Comparison of ENCODE assay signal across 8 cellular contexts in genomic region chr2:100563407-100564247, GRCh38. TPM values are rescaled to one million over a fixed set of nuclear protein-coding genes. Genes with fewer than 3 reads are reported as not detected.
DNase-seq lines count a peak whose midpoint lies in the region; ATAC-seq, FAIRE-seq and TF ChIP-seq lines count a peak whose summit lies in the region.

No MANE protein-coding gene starts in this region.

- FAIRE-seq in GM12878 (lab: Jason Lieb, UNC): no peak

- H3K36me3 ChIP-seq in cardiac muscle cell (peaks cover 3% of the 10 kb centered on the region), GM12878 (ENCODE audit: control insufficient read depth in 2 of 2, insufficient read depth in 2 of 2, low read length in 1 of 2) (peaks cover 0 to 7% of the 10 kb centered on the region in 2 experiments; a peak in 1 of 4 replicates), left lung (peaks cover 0 to 22% of the 10 kb centered on the region in 2 donors), transverse colon (peaks cover 0 to 16% (median under 1%) of the 10 kb centered on the region in 4 donors)

- peak overlapping the region; percentile 65 for H3K4me3 ChIP-seq in cardiac muscle cell
- peak overlapping the region; percentile 88 for H3K4me3 ChIP-seq in GM12878
- peak overlapping the region; percentile 84 for H3K4me3 ChIP-seq in left lung
- H3K4me3 ChIP-seq in transverse colon: peak overlapping the region; percentile 63 to 73 (median 66)

- H3K9me3 ChIP-seq in cardiac muscle cell (ENCODE audit: low read depth) (no peaks in the 10 kb centered on the region), GM12878 (replicated peaks; ENCODE audit: control insufficient read depth, insufficient read depth, low read length) (no peaks in the 10 kb centered on the region), left lung (no peaks in the 10 kb centered on the region), transverse colon (no peaks in the 10 kb centered on the region)

- TF ChIP-seq POLR2A in GM12878 (IDR thresholded peaks at IDR 0.05; ENCODE audit: low read depth, low read length): no peak
- no peak for TF ChIP-seq POLR2A in transverse colon (IDR thresholded peaks at IDR 0.05)

- BruUV-seq in GM12878 (replicated peaks; lab: Mats Ljungman, UMichigan): no TSS peak

- H2AFZ ChIP-seq in GM12878 (ENCODE audit: control insufficient read depth, low read depth, low read length): peak overlapping the region; percentile 96

- H3K27ac ChIP-seq in cardiac muscle cell: peak overlapping the region; percentile 97
- peak overlapping the region; percentile 92 for H3K27ac ChIP-seq in GM12878 (ENCODE audit: control insufficient read depth, insufficient read depth)
- peak overlapping the region; percentile 94 to 97 for H3K27ac ChIP-seq in left lung
- H3K27ac ChIP-seq in transverse colon: peak overlapping the region; percentile 94 to 96 (median 95)

- in situ Hi-C loops in GM12878 (cut with MboI): no loop called here
- in situ Hi-C loops in transverse colon (cut with MboI; ENCODE audit: low pct_ligation_motif_present in 1 of 4, low pct_unique_long_range_greater_than_20kb in 1 of 4, low sequenced_read_pairs in 3 of 4): no loop called here

- WGBS in GM12878 (ENCODE audit: insufficient coverage, insufficient replicate concordance, low lambda C conversion rate, missing lambda C conversion rate): 10% methylated on average over 24 of the region's 24 CpGs
- 2 to 16% methylated on average over 7 to 24 of the region's 24 CpGs for WGBS in transverse colon (ENCODE audit: low coverage in 1 of 2), 2 donors

- no peak for TF ChIP-seq RAD21 in GM12878 (IDR thresholded peaks at IDR 0.05; ENCODE audit: insufficient read depth, low read depth, low read length)

- H3K79me2 ChIP-seq in GM12878 (ENCODE audit: control insufficient read depth, insufficient read depth, low read length): peaks cover 12% of the 10 kb centered on the region

- POLR2A ChIA-PET in GM12878 (lab: Charles Lee): interaction anchor here (0.6 to 2.1 kb wide), 7 partner anchors 12 to 439 kb away, joined by 3 to 11 read pairs (median 3); partner anchors contain the start of gene RPL31

- SMC1A ChIA-PET in GM12878 (lab: Charles Lee; ENCODE audit: uncharacterized antibody, unreplicated experiment): interaction anchor here (0.7 to 1.2 kb wide), 6 partner anchors 17 to 449 kb away, joined by 3 to 8 read pairs (median 4); no protein-coding TSS in a partner anchor

- peak overlapping the region; percentile 99 for H3K9ac ChIP-seq in GM12878 (ENCODE audit: control insufficient read depth, insufficient read depth, low read length)

- no peaks in the 10 kb centered on the region for H3K27me3 ChIP-seq in cardiac muscle cell
- no peaks in the 10 kb centered on the region for H3K27me3 ChIP-seq in GM12878 (replicated peaks in 1 of 2; ENCODE audit: control insufficient read depth in 2 of 2, insufficient read depth in 2 of 2, low read length in 1 of 2)
- H3K27me3 ChIP-seq in left lung: no peaks in the 10 kb centered on the region
- H3K27me3 ChIP-seq in transverse colon: no peaks in the 10 kb centered on the region

- RAD21 ChIA-PET in GM12878 (lab: Charles Lee; ENCODE audit: unreplicated experiment): interaction anchor here (0.7 to 1.7 kb wide), 7 partner anchors 17 to 440 kb away, joined by 3 to 6 read pairs (median 3); partner anchors contain the start of gene RPL31

- peak overlapping the region; percentile 92 for H3K4me2 ChIP-seq in GM12878 (ENCODE audit: control insufficient read depth, insufficient read depth)

- no peak for DNase-seq in cardiac muscle cell (ENCODE audit: low read depth in 1 of 2, low spot score in 1 of 2)
- DNase-seq in Right ventricle myocardium inferior (ENCODE audit: missing footprints): no peak
- DNase-seq in GM12878 (ENCODE audit: low read depth, low spot score): no peak
- no peak for DNase-seq in left lung
- no peak for DNase-seq in transverse colon
- no peak for DNase-seq in HCEC 1CT
- no peak for DNase-seq in SIG-M5 (lab: John Stamatoyannopoulos, UW)

- intact Hi-C loops in Right ventricle myocardium inferior (cut with DNase I): loop anchor here (5.0 to 10.0 kb wide), 2 partner anchors 146 to 591 kb away; partner anchors contain the start of genes CHST10 and TBC1D8
- intact Hi-C loops in GM12878 (cut with micrococcal nuclease; ENCODE audit: unreplicated experiment): loop anchor here (2.0 to 5.0 kb wide), 4 partner anchors 17 to 301 kb away; partner anchors contain the start of gene CHST10
- intact Hi-C loops in left lung (cut with DNase I): no loop called here
- intact Hi-C loops in transverse colon (cut with DNase I; ENCODE audit: low total_unique reads): loop anchor here (5.0 kb wide), 1 partner anchor 146 kb away; the partner anchor contains the start of gene CHST10

- H4K20me1 ChIP-seq in GM12878 (ENCODE audit: control insufficient read depth, insufficient read depth): no peaks in the 10 kb centered on the region

- TF ChIP-seq CTCF in cardiac muscle cell (IDR thresholded peaks at IDR 0.05; ENCODE audit: low read depth, low read length) (no peak), GM12878 (IDR thresholded peaks at IDR 0.05 in 2 of 3, conservative IDR thresholded peaks at IDR 0.05 in 1 of 3; ENCODE audit: control insufficient read depth in 2 of 3, extremely low read depth in 1 of 3, insufficient read depth in 1 of 3, low read depth in 3 of 3, low read length in 3 of 3) (no peak), left lung (IDR thresholded peaks at IDR 0.05) (no peak), transverse colon (IDR thresholded peaks at IDR 0.05) (no peak)

- TF ChIP-seq EP300 in GM12878 (IDR thresholded peaks at IDR 0.05; ENCODE audit: borderline replicate concordance in 1 of 2, control insufficient read depth in 1 of 2, low read depth in 2 of 2, low read length in 2 of 2) (no peak), transverse colon (IDR thresholded peaks at IDR 0.05; ENCODE audit: low read depth) (no peak)

- H3K4me1 ChIP-seq in cardiac muscle cell (ENCODE audit: low read depth) (no peaks in the 10 kb centered on the region), GM12878 (ENCODE audit: control insufficient read depth, insufficient read depth, low read length) (peaks cover 4% of the 10 kb centered on the region), left lung (peaks cover 0 to 22% of the 10 kb centered on the region in 2 donors), transverse colon (peaks cover 0 to 16% (median 11%) of the 10 kb centered on the region in 4 donors)

- CTCF ChIA-PET in GM12878 (lab: Yijun Ruan, JAX): interaction anchor here (0.8 to 1.4 kb wide), 4 partner anchors 17 to 301 kb away, joined by 3 to 5 read pairs (median 4); no protein-coding TSS in a partner anchor

- no peak for ATAC-seq in Right ventricle myocardium inferior
- ATAC-seq in HG03442 (IDR thresholded peaks at IDR 0.05; ENCODE audit: unreplicated experiment): peak; percentile 9
- ATAC-seq in GM12878: peak; percentile 24
- peak; percentile 3 for ATAC-seq in left lung

TF ChIP-seq in GM12878, 131 proteins besides CTCF, POLR2A, EP300 and RAD21 (continues in another document):
- peak; percentile 1; the same call in 1 of the 2 replicates for TF ChIP-seq SIN3A (IDR thresholded peaks at IDR 0.05; ENCODE audit: low read depth, low read length)
- TF ChIP-seq IKZF2 (IDR thresholded peaks at IDR 0.05): no peak
- no peak for TF ChIP-seq GABPA (IDR thresholded peaks at IDR 0.05; ENCODE audit: low read depth)
- TF ChIP-seq LARP7 (IDR thresholded peaks at IDR 0.05): 0 out of 2 replicates have a peak, but pooled peaks have one; percentile 29
- no peak for TF ChIP-seq CBX3 (IDR thresholded peaks at IDR 0.05; ENCODE audit: borderline replicate concordance, low read depth)

RNA-seq across cellular contexts. Expression of gene PDCL3, which starts 0.8 kb away (rescaled TPM):
- total RNA-seq in cardiac muscle cell (20.7 and 20.9 TPM in 2 replicates), Right ventricle myocardium inferior (29.2 TPM), GM12878 (2014; rRNA removed) (22.9 and 23.8 TPM in 2 replicates), GM12878 (2014; rRNA removed; fragmentation: Illumina TruSeq; extraction: Trizol) (35.3 and 35.5 TPM in 2 replicates), GM12878 (2021) (28.6 and 31.3 TPM in 2 replicates), left lung (10 to 100 TPM; 17.8 to 19.5 TPM), transverse colon (10 to 100 TPM in 2 of 4 donors, 1 to 10 TPM in 1, not detected in 1; 2.2 to 17.3 (median 15.8) TPM)
- polyA plus RNA-seq in cardiac muscle cell (33.1 and 34.1 TPM in 2 replicates), GM12878 (2011; rRNA removed) (31.9 and 38.3 TPM in 2 replicates), GM12878 (2014; fragmentation: Illumina TruSeq; extraction: Trizol) (59.7 and 74.3 TPM in 2 replicates), GM12878 (2014; fragmentation: Nextera tagmentation; extraction: Ambion mirVana) (100 to 1,000 TPM; 109 to 111 TPM), GM12878 (2014; rRNA removed) (39.1 and 42.6 TPM in 2 replicates), GM12878 (2016; fragmentation: Nextera tagmentation; extraction: Ambion mirVana) (10 to 100 TPM; 75.6 to 81.7 TPM)
- total RNA-seq in GM12878 (2013; cell fraction: nucleolus; rRNA removed): 2.8 and 6.7 TPM in 2 replicates
- polyA plus RNA-seq in GM12878 (2011; ENCODE audit: low read depth): 27.9 TPM
- 18.2 and 23.2 TPM in 2 replicates for polyA plus RNA-seq in GM12878 (2011; cell fraction: cytosol; rRNA removed)
- polyA plus RNA-seq in GM12878 (2011; cell fraction: nucleus; rRNA removed): 7.4 and 10.0 TPM in 2 replicates
- polyA plus RNA-seq in GM12878 (2012): 21.7 and 25.6 TPM in 2 replicates
- polyA minus RNA-seq in GM12878 (2011; rRNA and poly(A)+ RNA removed): 11.8 and 13.0 TPM in 2 replicates
- polyA minus RNA-seq in GM12878 (2011; cell fraction: cytosol; rRNA and poly(A)+ RNA removed): 6.4 and 8.2 TPM in 2 replicates
- 2.9 and 9.7 TPM in 2 replicates for polyA minus RNA-seq in GM12878 (2011; cell fraction: nucleus; rRNA and poly(A)+ RNA removed)

Comparison
In these comparisons a context has a peak if more than half of its experiments do, and no peak if none do; other contexts are left out.
1. intact Hi-C loops: an anchor here in Right ventricle myocardium inferior (5.0 to 10.0 kb wide), GM12878 (2.0 to 5.0 kb wide) and transverse colon (5.0 kb wide); none called in left lung.